ENCODE assay signal across 8 cellular contexts in the genomic region with DNA sequence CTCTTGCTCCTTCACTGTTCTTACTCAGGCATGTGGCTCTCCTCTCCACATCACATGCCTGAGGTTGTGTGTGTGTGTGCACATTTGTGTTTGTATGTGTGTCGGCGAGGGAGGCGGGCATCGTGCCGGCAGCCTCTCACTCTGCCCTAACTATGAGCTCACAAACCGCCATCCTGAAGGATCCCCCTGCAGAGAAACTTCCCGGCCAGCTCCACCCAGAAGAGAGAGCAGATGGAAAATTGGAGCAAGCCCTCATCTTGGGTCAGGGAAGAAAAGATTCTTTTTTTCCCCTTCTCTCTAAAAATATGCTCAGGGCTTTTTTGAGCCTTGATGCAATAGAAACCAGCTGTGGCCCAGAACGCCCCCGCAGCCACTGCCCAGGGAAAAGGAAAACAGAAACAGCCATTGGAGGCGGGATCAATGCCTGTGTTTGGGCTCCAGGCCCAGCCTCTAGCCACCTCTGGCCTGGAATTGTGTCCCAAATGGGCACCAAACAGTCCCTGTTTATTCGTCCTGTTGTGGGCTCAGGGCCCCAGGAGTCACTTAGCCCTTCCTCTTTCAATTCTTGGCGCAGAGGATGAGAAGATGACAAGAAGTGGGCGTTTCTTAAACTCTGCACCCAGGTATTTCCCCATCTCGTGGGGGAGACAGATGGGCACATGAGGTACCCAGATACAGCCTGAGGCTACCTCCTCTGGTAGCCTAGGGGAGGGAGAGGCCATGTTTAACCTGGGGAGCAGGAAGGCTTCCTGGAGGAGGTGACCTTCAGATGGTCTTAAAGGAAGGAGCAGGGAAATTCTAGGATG.
DNase-seq lines count a peak whose midpoint lies in the region; TF ChIP-seq lines count a peak whose summit lies in the region.

No MANE protein-coding gene starts in this region.

- no peak overlapping the region for H3K4me3 ChIP-seq in BLaER1 treated with 17β-estradiol and CSF1 and Interleukin-3, amounts not matched to agents 10 nM and 100 nM
- H3K4me3 ChIP-seq in brain microvascular endothelial cell (ENCODE audit: low read depth, low read length) (no peak overlapping the region), mucosa of stomach (ENCODE audit: low read length) (no peak overlapping the region)

- no peaks in the 10 kb centered on the region for H3K23me2 ChIP-seq in H9 (ENCODE audit: insufficient read length, low read depth, low read length, poor library complexity, severe bottlenecking)

- H3K4me3 Mint-ChIP-seq in H9, result no peak overlapping the region

- in situ Hi-C loops in brain microvascular endothelial cell (cut with HindIII; ENCODE audit: low pct_ligation_motif_present, low sequenced_read_pairs), result no loop called here

- no peak overlapping the region for H4K5ac ChIP-seq in H9 (ENCODE audit: insufficient read length, low read depth, low read length)

- H3K27me3 Mint-ChIP-seq in H9 (ENCODE audit: low read depth), result peaks cover 5% of the 10 kb centered on the region

- no peak overlapping the region for H3T11ph ChIP-seq in H9 (ENCODE audit: low read length)

- H3K36me3 Mint-ChIP-seq in H9 (ENCODE audit: insufficient read depth in 1 of 3, low read depth in 3 of 3), result no peaks in the 10 kb centered on the region; a peak in 1 of 7 replicates

- no peak for TF ChIP-seq CTCF in H9 (conservative IDR thresholded peaks at IDR 0.05)
- no peak for TF ChIP-seq CTCF in brain microvascular endothelial cell (IDR thresholded peaks at IDR 0.05; ENCODE audit: low read depth, low read length, missing control alignments)

- H2BK120ac ChIP-seq in H9 (ENCODE audit: low read depth, low read length, poor library complexity, severe bottlenecking), result no peak overlapping the region

- WGBS in H9 (ENCODE audit: extremely low coverage, insufficient read length, low lambda C conversion rate), result no CpG with 5 or more reads among the region's 14 CpGs

- H3K9me3 ChIP-seq in BLaER1 treated with 17β-estradiol and CSF1 and Interleukin-3, amounts not matched to agents 10 nM and 100 nM (replicated peaks in 1 of 11), result no peaks in the 10 kb centered on the region
- H3K9me3 ChIP-seq in H9 (ENCODE audit: control insufficient read depth, low read depth, low read length), result no peaks in the 10 kb centered on the region
- H3K9me3 ChIP-seq in mucosa of stomach (ENCODE audit: control insufficient read depth, low read length), result no peaks in the 10 kb centered on the region

- DNase-seq in H9 (peak; percentile 25), brain microvascular endothelial cell (peak; percentile 56), HUDEP-2 (lab: John Stamatoyannopoulos, UW; ENCODE audit: unreplicated experiment in 76 of 76) (no peak), HT-29 (ENCODE audit: low spot score) (no peak), LoVo (ENCODE audit: low spot score) (no peak), DMS79 (lab: John Stamatoyannopoulos, UW) (no peak)

- no peak overlapping the region for H3K56ac ChIP-seq in H9 (ENCODE audit: insufficient read length, low read depth, low read length)

- peak overlapping the region in 2 of 11 experiments; percentile 1 to 29; a peak in 1 of 22 replicates for H3K9ac ChIP-seq in BLaER1 treated with 17β-estradiol and CSF1 and Interleukin-3, amounts not matched to agents 10 nM and 100 nM
- H3K9ac ChIP-seq in H9 (ENCODE audit: extremely low read depth, insufficient read length, low read length), result no peak overlapping the region
- H3K9ac ChIP-seq in mucosa of stomach (ENCODE audit: low read length), result peak overlapping the region; percentile 24

- H4K20me1 ChIP-seq in BLaER1 treated with 17β-estradiol and CSF1 and Interleukin-3, amounts not matched to agents 10 nM and 100 nM, result no peaks in the 10 kb centered on the region
- H4K20me1 ChIP-seq in H9 (ENCODE audit: control insufficient read depth, insufficient read depth, insufficient read length), result no peaks in the 10 kb centered on the region

- H2AFZ ChIP-seq in H9 (ENCODE audit: low read length), result no peak overlapping the region

- no peaks in the 10 kb centered on the region for H3K36me3 ChIP-seq in BLaER1 treated with 17β-estradiol and CSF1 and Interleukin-3, amounts not matched to agents 10 nM and 100 nM
- H3K36me3 ChIP-seq in brain microvascular endothelial cell (replicated peaks) (no peaks in the 10 kb centered on the region), mucosa of stomach (ENCODE audit: control insufficient read depth, insufficient read depth, low read length) (no peaks in the 10 kb centered on the region)

- no peak overlapping the region for H2BK15ac ChIP-seq in H9 (ENCODE audit: low read depth, low read length)

- peak overlapping the region in 2 of 11 experiments; percentile 11 to 21; a peak in 4 of 22 replicates for H3K27ac ChIP-seq in BLaER1 treated with 17β-estradiol and CSF1 and Interleukin-3, amounts not matched to agents 10 nM and 100 nM
- H3K27ac ChIP-seq in H9 (ENCODE audit: insufficient read length, low read depth, low read length), result no peak overlapping the region
- peak overlapping the region; percentile 32 for H3K27ac ChIP-seq in brain microvascular endothelial cell

- no peaks in the 10 kb centered on the region for H3K27me3 ChIP-seq in BLaER1 treated with 17β-estradiol and CSF1 and Interleukin-3, amounts not matched to agents 10 nM and 100 nM
- H3K27me3 ChIP-seq in H9 (ENCODE audit: insufficient read depth, low read length) (no peaks in the 10 kb centered on the region), brain microvascular endothelial cell (replicated peaks) (no peaks in the 10 kb centered on the region), mucosa of stomach (ENCODE audit: control insufficient read depth, insufficient read depth, low read length) (no peaks in the 10 kb centered on the region)

- H3K18ac ChIP-seq in H9 (ENCODE audit: insufficient read length, low read depth, low read length), result no peak overlapping the region

- no peak overlapping the region for H3K23ac ChIP-seq in H9 (ENCODE audit: insufficient read length, low read depth, low read length)

- H4K91ac ChIP-seq in H9 (ENCODE audit: insufficient read length, low read depth, low read length), result no peak overlapping the region

- no peak overlapping the region for H4K8ac ChIP-seq in H9 (replicated peaks; ENCODE audit: insufficient read length, low read depth, low read length)

- H3K14ac ChIP-seq in H9 (ENCODE audit: insufficient read depth, low read length), result no peak overlapping the region

- no peaks in the 10 kb centered on the region for H3K79me2 ChIP-seq in H9 (ENCODE audit: insufficient read depth, low read length)

- H2BK12ac ChIP-seq in H9 (ENCODE audit: insufficient read length, low read depth, low read length), result no peak overlapping the region

- H2BK5ac ChIP-seq in H9 (ENCODE audit: insufficient read length, low read length), result no peak overlapping the region

- H3K27ac Mint-ChIP-seq in H9, result peak overlapping the region in 2 of 3 experiments; percentile 41 to 67; a peak in 2 of 7 replicates

- no peaks in the 10 kb centered on the region for H3K79me1 ChIP-seq in H9 (ENCODE audit: insufficient read depth, low read depth, low read length, poor library complexity, severe bottlenecking)

- no peaks in the 10 kb centered on the region for H3K9me3 Mint-ChIP-seq in H9

- H2BK20ac ChIP-seq in H9 (ENCODE audit: low read depth, low read length, poor library complexity, severe bottlenecking), result no peak overlapping the region

- H3K4ac ChIP-seq in H9 (ENCODE audit: low read depth, low read length), result no peak overlapping the region

- H3K4me1 Mint-ChIP-seq in H9, result peaks cover 28 to 43% of the 10 kb centered on the region in 2 experiments

- H3K4me2 ChIP-seq in BLaER1 treated with 17β-estradiol and CSF1 and Interleukin-3, amounts not matched to agents 10 nM and 100 nM, result peak overlapping the region; percentile 51 to 78 (median 63)
- H3K4me2 ChIP-seq in H9 (ENCODE audit: insufficient read depth, insufficient read length, low read length), result no peak overlapping the region

- peaks cover 46 to 72% (median 63%) of the 10 kb centered on the region in 10 experiments for H3K4me1 ChIP-seq in BLaER1 treated with 17β-estradiol and CSF1 and Interleukin-3, amounts not matched to agents 10 nM and 100 nM
- peaks cover 2% of the 10 kb centered on the region; the same call in 1 of the 2 replicates for H3K4me1 ChIP-seq in H9 (ENCODE audit: insufficient read depth, low read length)
- peaks cover 27% of the 10 kb centered on the region for H3K4me1 ChIP-seq in mucosa of stomach (ENCODE audit: control insufficient read depth, insufficient read depth, low read length)

- H2AK5ac ChIP-seq in H9 (ENCODE audit: insufficient read length, low read length), result no peak overlapping the region

Comparison
In these comparisons a context has a peak if more than half of its experiments do, and no peak if none do; other contexts are left out.
1. DNase-seq: peak in H9 (single experiment) and brain microvascular endothelial cell (single experiment); none in HUDEP-2 (0 of 76), HT-29 (single experiment), LoVo (single experiment) and DMS79 (single experiment).